9 cellular contexts compared by ENCODE assay signal in the genomic region with DNA sequence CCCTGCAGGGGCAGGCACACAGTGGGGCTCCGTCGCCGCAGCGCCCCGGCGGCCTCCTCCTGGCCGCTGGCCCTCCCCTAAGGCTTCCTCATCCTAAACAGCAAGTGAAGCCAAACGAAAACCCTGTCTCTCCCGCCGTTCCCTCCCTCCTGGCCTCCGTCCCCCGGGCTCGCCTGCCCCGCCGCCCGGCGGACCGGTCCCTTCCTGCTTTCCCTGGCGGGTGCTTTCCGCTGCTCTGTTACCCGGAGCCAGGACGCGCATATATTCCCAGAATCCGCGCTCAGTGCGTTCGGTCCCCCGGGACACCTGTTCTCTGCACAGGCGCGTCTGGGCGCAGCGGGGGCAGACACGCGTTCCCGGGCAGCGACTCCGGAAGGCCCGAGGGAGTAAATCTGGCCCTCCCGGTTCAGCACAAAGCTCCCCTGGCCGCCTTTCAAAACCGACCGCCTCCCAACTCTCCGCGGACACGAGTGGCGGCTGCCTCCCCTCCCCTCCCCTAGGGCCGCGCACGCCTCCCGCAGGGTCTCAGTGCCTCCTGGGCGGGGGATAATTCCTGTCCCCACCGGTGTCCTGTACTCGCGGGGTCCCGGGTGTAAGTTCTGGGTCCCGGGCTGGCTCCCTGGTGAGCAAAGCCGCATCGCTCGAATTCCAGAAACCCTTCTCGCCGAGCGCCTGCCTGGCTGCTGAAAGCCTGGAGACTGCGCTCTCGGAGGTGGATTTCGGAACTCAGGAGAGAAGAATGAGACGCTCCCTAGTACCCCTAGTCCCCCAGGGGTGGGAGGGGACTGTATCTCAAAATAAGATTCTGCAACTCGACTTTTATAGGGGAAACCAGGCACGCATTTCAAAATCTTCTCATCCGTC.
DNase-seq lines count a peak whose midpoint lies in the region; TF ChIP-seq lines count a peak whose summit lies in the region.
"Had no signal": no experiment of that assay in that cellular context is flagged by ENCODE, and none has a peak within 500 bp of the region (broad histone marks: within the 10 kb centered on the region; RNA-seq: fewer than 3 reads in every experiment).

No MANE protein-coding gene starts in this region.

- peaks cover 5% of the 10 kb centered on the region for H3K4me1 ChIP-seq in rectal smooth muscle tissue (ENCODE audit: control insufficient read depth, insufficient read depth, low read length)

- H3K27me3 ChIP-seq in rectal smooth muscle tissue (ENCODE audit: control insufficient read depth, insufficient read depth, low read length), result peaks cover 15% of the 10 kb centered on the region

- H3K9ac ChIP-seq in rectal smooth muscle tissue (ENCODE audit: low read length), result no peak overlapping the region

- TF ChIP-seq CTCF in VCaP (conservative IDR thresholded peaks at IDR 0.05) (no peak), GM10266 (IDR thresholded peaks at IDR 0.05; ENCODE audit: control insufficient read depth, insufficient read depth, low read depth, missing control alignments) (no peak)

- peak overlapping the region; percentile 47 for H3K4me3 ChIP-seq in iPS-11a (ENCODE audit: low read depth, low read length)
- H3K4me3 ChIP-seq in rectal smooth muscle tissue (ENCODE audit: low read length), result peak overlapping the region; percentile 49

- H3K36me3 ChIP-seq in rectal smooth muscle tissue (ENCODE audit: control insufficient read depth, insufficient read depth, low read length), result no peaks in the 10 kb centered on the region

- H3K27ac ChIP-seq in VCaP (peak overlapping the region; percentile 32; the same call in 1 of the 2 replicates), rectal smooth muscle tissue (ENCODE audit: low read depth, low read length) (no peak overlapping the region)

- peak; percentile 68 for DNase-seq in ELF-1 (ENCODE audit: low read depth, low spot score)
- DNase-seq in Ammon's horn (ENCODE audit: low spot score), result no peak
- no peak for DNase-seq in GM10266 (ENCODE audit: extremely low spot score)
- DNase-seq in activated CD4-positive, CD25-positive, alpha-beta regulatory T cell (lab: John Stamatoyannopoulos, UW), result no peak
- DNase-seq in activated naive CD4-positive, alpha-beta T cell treated with Interleukin-2 at 50 U/mL for 16 hours, result no peak
- DNase-seq: RPMI8226 had no signal
